29 cellular contexts compared by ENCODE assay signal in genomic region chr11:30579776-30580175, GRCh38. TPM values are rescaled to one million over a fixed set of nuclear protein-coding genes. Genes with fewer than 3 reads are reported as not detected.
"Had no signal": no experiment of that assay in that cellular context is flagged by ENCODE, and none has a peak within 500 bp of the region (broad histone marks: within the 10 kb centered on the region; RNA-seq: fewer than 3 reads in every experiment).

No MANE protein-coding gene starts in this region.

- H3K27me3 ChIP-seq: ascending aorta, gastrocnemius medialis had no signal

- H3K36me3 ChIP-seq: brain microvascular endothelial cell, gastrocnemius medialis had no signal

- H3K27ac ChIP-seq: ascending aorta, brain microvascular endothelial cell, coronary artery, dorsolateral prefrontal cortex, esophagus muscularis mucosa, foreskin keratinocyte, gastrocnemius medialis had no signal

- H3K36me3 Mint-ChIP-seq: activated naive CD4-positive, alpha-beta T cell treated with anti-CD3 and anti-CD28 coated beads, Interleukin-2, amount 10 ng/mL, durations not matched to agents 7 days and 5 days; activated naive CD8-positive, alpha-beta T cell treated with anti-CD3 and anti-CD28 coated beads, Interleukin-2, amount 10 ng/mL, durations not matched to agents 7 days and 5 days had no signal

- H3K4me3 Mint-ChIP-seq: activated CD4-positive, alpha-beta memory T cell treated with anti-CD3 and anti-CD28 coated beads, Interleukin-2, amount 10 ng/mL, durations not matched to agents 7 days and 5 days; activated CD4-positive, alpha-beta T cell treated with anti-CD3 and anti-CD28 coated beads for 36 hours; activated CD4-positive, alpha-beta T cell treated with anti-CD3 and anti-CD28 coated beads, Interleukin-2, amount 10 ng/mL, durations not matched to agents 24 days and 14 days; activated naive CD4-positive, alpha-beta T cell treated with anti-CD3 and anti-CD28 coated beads, Interleukin-2, amount 10 ng/mL, durations not matched to agents 7 days and 5 days; activated naive CD8-positive, alpha-beta T cell treated with anti-CD3 and anti-CD28 coated beads, Interleukin-2, amount 10 ng/mL, durations not matched to agents 7 days and 5 days; activated T-cell treated with anti-CD3 and anti-CD28 coated beads, Interleukin-2, amount 50 U/mL, for 24 hours; activated T-cell treated with anti-CD3 and anti-CD28 coated beads, Interleukin-2, amount 50 U/mL, for 72 hours; central memory CD8-positive, alpha-beta T cell; dendritic cell treated with granulocyte-macrophage colony-stimulating factor and Interleukin-4, amounts not matched to agents 40 ng/mL and 50 ng/mL, for 4 days; effector memory CD8-positive, alpha-beta T cell had no signal

- H3K9me3 ChIP-seq: ascending aorta, esophagus muscularis mucosa, gastrocnemius medialis had no signal

- DNase-seq: activated CD4-positive, alpha-beta memory T cell treated with anti-CD3 and anti-CD28 coated beads, Interleukin-2, amount 10 ng/mL, durations not matched to agents 7 days and 5 days; activated CD4-positive, alpha-beta T cell treated with anti-CD3 and anti-CD28 coated beads for 36 hours; activated CD4-positive, alpha-beta T cell treated with anti-CD3 and anti-CD28 coated beads, Interleukin-2, amount 10 ng/mL, durations not matched to agents 24 days and 14 days; activated CD4-positive, CD25-positive, alpha-beta regulatory T cell; activated CD4-positive, CD25-positive, alpha-beta regulatory T cell treated with anti-CD3 and anti-CD28 coated beads, Interleukin-2, amount 50 U/mL, for 72 hours; activated CD8-positive, alpha-beta memory T cell treated with anti-CD3 and anti-CD28 coated beads, Interleukin-2, amount 50 U/mL, for 48 hours; activated gamma-delta T cell; activated naive CD4-positive, alpha-beta T cell; activated naive CD4-positive, alpha-beta T cell treated with anti-CD3 and anti-CD28 coated beads, Interleukin-2, amount 10 ng/mL, durations not matched to agents 7 days and 5 days; activated naive CD8-positive, alpha-beta T cell treated with anti-CD3 and anti-CD28 coated beads, Interleukin-2, amount 10 ng/mL, durations not matched to agents 7 days and 5 days; activated T-cell treated with anti-CD3 and anti-CD28 coated beads for 4 hours; activated T-cell treated with anti-CD3 and anti-CD28 coated beads, Interleukin-2, amount 50 U/mL, for 24 hours; activated T-cell treated with anti-CD3 and anti-CD28 coated beads, Interleukin-2, amount 50 U/mL, for 72 hours; brain microvascular endothelial cell; dorsolateral prefrontal cortex; effector memory CD8-positive, alpha-beta T cell; erythroblast; foreskin keratinocyte; gastrocnemius medialis; glutamatergic neuron; T-helper 2 cell had no signal

- H3K4me1 Mint-ChIP-seq: activated CD4-positive, alpha-beta T cell treated with anti-CD3 and anti-CD28 coated beads, Interleukin-2, amount 10 ng/mL, durations not matched to agents 24 days and 14 days; activated naive CD4-positive, alpha-beta T cell treated with anti-CD3 and anti-CD28 coated beads, Interleukin-2, amount 10 ng/mL, durations not matched to agents 7 days and 5 days; central memory CD8-positive, alpha-beta T cell had no signal

- H3K4me1 ChIP-seq: ascending aorta, foreskin keratinocyte, gastrocnemius medialis had no signal

- H3K27ac Mint-ChIP-seq: activated CD4-positive, alpha-beta memory T cell treated with anti-CD3 and anti-CD28 coated beads, Interleukin-2, amount 10 ng/mL, durations not matched to agents 7 days and 5 days; activated CD4-positive, alpha-beta T cell treated with anti-CD3 and anti-CD28 coated beads for 36 hours; activated CD4-positive, alpha-beta T cell treated with anti-CD3 and anti-CD28 coated beads, Interleukin-2, amount 10 ng/mL, durations not matched to agents 24 days and 14 days; activated naive CD4-positive, alpha-beta T cell treated with anti-CD3 and anti-CD28 coated beads, Interleukin-2, amount 10 ng/mL, durations not matched to agents 7 days and 5 days; activated naive CD4-positive, alpha-beta T cell treated with anti-CD3 and anti-CD28 coated beads, Interleukin-2, amount 50 U/mL, for 72 hours; activated naive CD8-positive, alpha-beta T cell treated with anti-CD3 and anti-CD28 coated beads, Interleukin-2, amount 10 ng/mL, durations not matched to agents 7 days and 5 days; activated T-cell treated with anti-CD3 and anti-CD28 coated beads, Interleukin-2, amount 50 U/mL, for 24 hours; activated T-cell treated with anti-CD3 and anti-CD28 coated beads, Interleukin-2, amount 50 U/mL, for 72 hours; dendritic cell treated with granulocyte-macrophage colony-stimulating factor and Interleukin-4, amounts not matched to agents 40 ng/mL and 50 ng/mL, for 4 days; effector memory CD8-positive, alpha-beta T cell had no signal

- H3K4me3 ChIP-seq: ascending aorta, coronary artery, dorsolateral prefrontal cortex, esophagus muscularis mucosa, gastrocnemius medialis had no signal

- ATAC-seq: activated CD4-positive, alpha-beta T cell treated with anti-CD3 and anti-CD28 coated beads for 36 hours; activated naive CD4-positive, alpha-beta T cell treated with anti-CD3 and anti-CD28 coated beads, Interleukin-2, amount 50 U/mL, for 72 hours; activated T-cell treated with anti-CD3 and anti-CD28 coated beads, Interleukin-2, amount 50 U/mL, for 72 hours; effector memory CD8-positive, alpha-beta T cell; foreskin keratinocyte; gastrocnemius medialis had no signal

- H3K9me3 Mint-ChIP-seq: activated CD4-positive, alpha-beta memory T cell treated with anti-CD3 and anti-CD28 coated beads, Interleukin-2, amount 10 ng/mL, durations not matched to agents 7 days and 5 days; activated CD4-positive, alpha-beta T cell treated with anti-CD3 and anti-CD28 coated beads, Interleukin-2, amount 10 ng/mL, durations not matched to agents 24 days and 14 days; activated naive CD4-positive, alpha-beta T cell treated with anti-CD3 and anti-CD28 coated beads, Interleukin-2, amount 10 ng/mL, durations not matched to agents 7 days and 5 days; activated naive CD4-positive, alpha-beta T cell treated with anti-CD3 and anti-CD28 coated beads, Interleukin-2, amount 50 U/mL, for 72 hours; activated naive CD8-positive, alpha-beta T cell treated with anti-CD3 and anti-CD28 coated beads, Interleukin-2, amount 10 ng/mL, durations not matched to agents 7 days and 5 days; activated T-cell treated with anti-CD3 and anti-CD28 coated beads, Interleukin-2, amount 50 U/mL, for 24 hours; activated T-cell treated with anti-CD3 and anti-CD28 coated beads, Interleukin-2, amount 50 U/mL, for 72 hours; central memory CD8-positive, alpha-beta T cell; dendritic cell treated with granulocyte-macrophage colony-stimulating factor and Interleukin-4, amounts not matched to agents 40 ng/mL and 50 ng/mL, for 4 days had no signal

RNA-seq across cellular contexts. Expression of gene MPPED2, which starts 6.4 kb away (rescaled TPM):
- total RNA-seq: activated CD4-positive, alpha-beta memory T cell treated with anti-CD3 and anti-CD28 coated beads, Interleukin-2, amount 10 ng/mL, durations not matched to agents 7 days and 5 days; activated CD4-positive, alpha-beta T cell treated with anti-CD3 and anti-CD28 coated beads, Interleukin-2, amount 10 ng/mL, durations not matched to agents 24 days and 14 days; activated naive CD8-positive, alpha-beta T cell treated with anti-CD3 and anti-CD28 coated beads, Interleukin-2, amount 10 ng/mL, durations not matched to agents 7 days and 5 days; bronchial epithelial cell; foreskin keratinocyte; T-helper 1 cell treated with Interleukin-12 subunit alpha and Interleukin-12 subunit beta and Interleukin-4 antibody, amounts not matched to agents 30 ng/mL and 1 ng/mL, for 36 hours had no signal
